In the genomic region with DNA sequence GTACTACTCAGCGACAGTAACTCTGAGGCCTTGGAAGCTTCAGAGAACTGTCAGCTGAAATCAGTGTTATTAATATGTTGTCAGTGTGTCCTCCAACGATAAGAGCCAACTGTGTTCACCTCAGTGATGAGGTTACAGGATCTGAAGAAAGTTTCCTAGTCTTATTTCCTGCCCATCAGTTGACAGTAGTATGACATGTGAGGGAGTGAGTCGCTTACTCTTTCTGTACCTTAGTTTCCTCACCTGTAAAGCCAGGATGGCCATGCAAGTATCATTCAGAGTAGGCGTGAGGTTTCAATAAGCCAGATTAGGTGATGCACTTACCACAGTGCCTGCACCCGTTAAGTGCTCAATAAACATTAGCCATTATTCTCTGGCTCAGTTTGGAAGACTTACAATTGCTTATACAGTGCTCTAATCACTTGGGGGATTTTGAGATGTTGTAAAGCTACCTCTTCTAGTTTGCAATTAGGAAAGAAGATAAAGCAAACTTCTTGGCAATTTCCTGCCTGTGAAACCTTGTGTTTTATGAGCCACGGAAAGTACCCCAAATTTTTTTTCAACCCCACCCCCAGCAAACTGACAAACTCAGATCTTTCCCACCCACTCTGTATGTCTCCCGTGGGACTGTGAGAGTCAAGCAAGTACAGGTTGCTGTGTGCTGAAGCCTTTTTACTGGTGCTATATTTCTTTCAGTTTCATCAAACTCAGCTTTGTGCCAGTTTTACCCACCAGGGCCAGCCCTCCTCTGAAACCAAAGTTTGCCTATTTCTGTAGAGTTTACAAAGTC, we compare ENCODE assay signal across 11 cellular contexts.
DNase-seq lines count a peak whose midpoint lies in the region; ATAC-seq and TF ChIP-seq lines count a peak whose summit lies in the region.
"Had no signal": no experiment of that assay in that cellular context is flagged by ENCODE, and none has a peak within 500 bp of the region (broad histone marks: within the 10 kb centered on the region; RNA-seq: fewer than 3 reads in every experiment).

No MANE protein-coding gene starts in this region.

- POLR2A ChIA-PET in IMR-90 (lab: Charles Lee; ENCODE audit: unreplicated experiment), result interaction anchor here (0.6 kb wide), 1 partner anchor 1730 kb away, joined by 7 read pairs; no protein-coding TSS in a partner anchor

- in situ Hi-C loops in IMR-90 (cut with MboI; ENCODE audit: low sequenced_read_pairs), result loop anchor here (5.0 kb wide), 1 partner anchor 254 kb away; no protein-coding TSS in a partner anchor

- ATAC-seq in GM21786 (IDR thresholded peaks at IDR 0.05; ENCODE audit: unreplicated experiment) (peak; percentile 77), IMR-90 (ENCODE audit: low read depth) (no peak), memory B cell (ENCODE audit: low read depth) (peak; percentile 80)
- ATAC-seq: A549 had no signal

- H3K4me1 Mint-ChIP-seq in memory B cell, result peaks cover 41% of the 10 kb centered on the region
- H3K4me1 Mint-ChIP-seq: nephron had no signal

- no peak overlapping the region for H4K8ac ChIP-seq in IMR-90 (ENCODE audit: low read depth in 2 of 2, low read length in 2 of 2)

- peak overlapping the region; percentile 88 for H3K27ac Mint-ChIP-seq in memory B cell
- H3K27ac Mint-ChIP-seq: nephron had no signal

- WGBS in IMR-90 (ENCODE audit: extremely low coverage in 2 of 2, insufficient read length in 1 of 2), 2 experiments, result 86% methylated on average over 1 of the region's 7 CpGs; no CpG with 5 or more reads in 1 of the 2 experiments

- no peak overlapping the region for H3K27ac ChIP-seq in IMR-90 (ENCODE audit: insufficient read depth, low read length)
- H3K27ac ChIP-seq: VCaP had no signal

- no peaks in the 10 kb centered on the region for H3K9me3 Mint-ChIP-seq in memory B cell
- H3K9me3 Mint-ChIP-seq: nephron had no signal

- H4K20me1 ChIP-seq in IMR-90 (ENCODE audit: insufficient read depth, low read length), result no peaks in the 10 kb centered on the region

- no peaks in the 10 kb centered on the region for H3K36me3 Mint-ChIP-seq in memory B cell

- H3K4ac ChIP-seq in IMR-90 (ENCODE audit: low read depth, low read length), result peak overlapping the region; percentile 44; the same call in 1 of the 2 replicates

- peak overlapping the region; percentile 11; the same call in 1 of the 2 replicates for H4K91ac ChIP-seq in IMR-90 (ENCODE audit: insufficient read depth, low read depth, low read length)

- no peak overlapping the region for H4K5ac ChIP-seq in IMR-90 (ENCODE audit: low read depth, low read length)

- H3K79me1 ChIP-seq in IMR-90 (ENCODE audit: low read depth in 1 of 2, low read length in 2 of 2), result no peaks in the 10 kb centered on the region

- dilution Hi-C loops in IMR-90 (cut with HindIII; ENCODE audit: low sequenced_read_pairs, unreplicated experiment), result loop anchor here (25.0 kb wide), 1 partner anchor 249 kb away; no protein-coding TSS in a partner anchor

- H2BK120ac ChIP-seq in IMR-90 (ENCODE audit: low read depth, low read length), result no peak overlapping the region

- CTCF ChIA-PET in IMR-90 (lab: Yijun Ruan, JAX), result interaction anchor here (1.2 to 1.5 kb wide), 2 partner anchors 10 to 250 kb away, joined by 6 read pairs; no protein-coding TSS in a partner anchor

- H2AK9ac ChIP-seq in IMR-90 (replicated peaks; ENCODE audit: low read depth, low read length, poor library complexity), result no peak overlapping the region

- no peak for TF ChIP-seq CTCF in IMR-90 (conservative IDR thresholded peaks at IDR 0.05; ENCODE audit: low read depth, low read length)

- peak overlapping the region; percentile 15; the same call in 1 of the 2 replicates for H3K14ac ChIP-seq in IMR-90 (replicated peaks; ENCODE audit: low read depth, low read length)

- H3K4me3 ChIP-seq in IMR-90 (ENCODE audit: insufficient read depth, low read depth, low read length), result no peak overlapping the region
- H3K4me3 ChIP-seq: A549 had no signal

- peak overlapping the region; percentile 24 for H2BK20ac ChIP-seq in IMR-90 (ENCODE audit: low read depth, low read length)

- DNase-seq in NCI-H2029 treated with DMSO at 0.1 percent for 48 hours (lab: John Stamatoyannopoulos, UW) (peak; percentile 7), NCI-H2029 (lab: John Stamatoyannopoulos, UW) (no peak), IMR-90 (no peak), memory B cell (ENCODE audit: low spot score in 2 of 2) (no peak), NCI-H774 (lab: John Stamatoyannopoulos, UW) (no peak), HK-2 (ENCODE audit: unreplicated experiment) (no peak), COLO829 (ENCODE audit: low spot score) (no peak)

- no peak overlapping the region; the same call in 1 of the 2 replicates for H2AK5ac ChIP-seq in IMR-90 (ENCODE audit: low read depth, low read length)

- no peak overlapping the region for H2BK15ac ChIP-seq in IMR-90 (ENCODE audit: low read depth, low read length)

- no peak overlapping the region for H2AFZ ChIP-seq in IMR-90 (replicated peaks; ENCODE audit: low read length, poor library complexity)

- H3K27me3 ChIP-seq in IMR-90 (ENCODE audit: control insufficient read depth, insufficient read depth, low read length), result no peaks in the 10 kb centered on the region

- 0 out of 2 replicates have a peak overlapping the region, but pooled peaks have one; percentile 12 for H3K23ac ChIP-seq in IMR-90 (ENCODE audit: low read depth, low read length)

- no peak for TF ChIP-seq RAD21 in IMR-90 (IDR thresholded peaks at IDR 0.05; ENCODE audit: low read length)

- H3K36me3 ChIP-seq in IMR-90 (ENCODE audit: control insufficient read depth, insufficient read depth, low read length), result no peaks in the 10 kb centered on the region

- no TSS peak for BruUV-seq in IMR-90 (replicated peaks; lab: Mats Ljungman, UMichigan)

- TF ChIP-seq POLR2A in IMR-90 (IDR thresholded peaks at IDR 0.05; ENCODE audit: low read depth, low read length), result no peak

- H3K9ac ChIP-seq in IMR-90 (ENCODE audit: low read depth, low read length), result no peak overlapping the region

- H3K9me1 ChIP-seq in IMR-90 (ENCODE audit: insufficient read depth, low read length), result no peaks in the 10 kb centered on the region

- no peaks in the 10 kb centered on the region; the same call in 1 of the 2 replicates for H3K4me1 ChIP-seq in IMR-90 (ENCODE audit: control insufficient read depth, insufficient read depth, low read length)
- H3K4me1 ChIP-seq: A549 had no signal

- H3K27me3 Mint-ChIP-seq in memory B cell, result no peaks in the 10 kb centered on the region

- peak overlapping the region; percentile 24 for H3K4me3 Mint-ChIP-seq in memory B cell
- H3K4me3 Mint-ChIP-seq: nephron had no signal

- H3K56ac ChIP-seq in IMR-90 (ENCODE audit: extremely low read depth, insufficient read depth, low read length), result no peak overlapping the region

- intact Hi-C loops in IMR-90 (cut with micrococcal nuclease), result loop anchor here (2.0 to 10.0 kb wide), 3 partner anchors 163 to 656 kb away; a partner anchor contains a TSS

- H3K18ac ChIP-seq in IMR-90 (ENCODE audit: low read depth, low read length), result no peak overlapping the region

- H2BK5ac ChIP-seq in IMR-90 (ENCODE audit: low read depth, low read length, poor library complexity, severe bottlenecking), result no peak overlapping the region

- no peak overlapping the region for H3K4me2 ChIP-seq in IMR-90 (ENCODE audit: low read depth, low read length)
- H3K4me2 ChIP-seq: A549 had no signal

- H3K9me3 ChIP-seq in IMR-90 (ENCODE audit: control insufficient read depth, insufficient read depth, low read length), result no peaks in the 10 kb centered on the region
- H3K9me3 ChIP-seq: A549 had no signal

TF ChIP-seq in IMR-90, 13 proteins besides CTCF, POLR2A, EP300 and RAD21:
- TF ChIP-seq RCOR1 (IDR thresholded peaks at IDR 0.05; ENCODE audit: insufficient replicate concordance, low read length) (no peak), MAFK (IDR thresholded peaks at IDR 0.05; ENCODE audit: low read depth, low read length) (no peak), BHLHE40 (IDR thresholded peaks at IDR 0.05; ENCODE audit: low read depth, low read length) (no peak), FOS (IDR thresholded peaks at IDR 0.05; ENCODE audit: low read depth, low read length) (no peak), MXI1 (IDR thresholded peaks at IDR 0.05; ENCODE audit: borderline replicate concordance, low read depth, low read length) (no peak), MAZ (IDR thresholded peaks at IDR 0.05; ENCODE audit: borderline replicate concordance, low read depth, low read length) (no peak)
- TF ChIP-seq, protein P1, sequence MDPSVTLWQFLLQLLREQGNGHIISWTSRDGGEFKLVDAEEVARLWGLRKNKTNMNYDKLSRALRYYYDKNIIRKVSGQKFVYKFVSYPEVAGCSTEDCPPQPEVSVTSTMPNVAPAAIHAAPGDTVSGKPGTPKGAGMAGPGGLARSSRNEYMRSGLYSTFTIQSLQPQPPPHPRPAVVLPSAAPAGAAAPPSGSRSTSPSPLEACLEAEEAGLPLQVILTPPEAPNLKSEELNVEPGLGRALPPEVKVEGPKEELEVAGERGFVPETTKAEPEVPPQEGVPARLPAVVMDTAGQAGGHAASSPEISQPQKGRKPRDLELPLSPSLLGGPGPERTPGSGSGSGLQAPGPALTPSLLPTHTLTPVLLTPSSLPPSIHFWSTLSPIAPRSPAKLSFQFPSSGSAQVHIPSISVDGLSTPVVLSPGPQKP (IDR thresholded peaks at IDR 0.05; ENCODE audit: borderline replicate concordance, low read depth, low read length), result no peak
